In the genomic region with DNA sequence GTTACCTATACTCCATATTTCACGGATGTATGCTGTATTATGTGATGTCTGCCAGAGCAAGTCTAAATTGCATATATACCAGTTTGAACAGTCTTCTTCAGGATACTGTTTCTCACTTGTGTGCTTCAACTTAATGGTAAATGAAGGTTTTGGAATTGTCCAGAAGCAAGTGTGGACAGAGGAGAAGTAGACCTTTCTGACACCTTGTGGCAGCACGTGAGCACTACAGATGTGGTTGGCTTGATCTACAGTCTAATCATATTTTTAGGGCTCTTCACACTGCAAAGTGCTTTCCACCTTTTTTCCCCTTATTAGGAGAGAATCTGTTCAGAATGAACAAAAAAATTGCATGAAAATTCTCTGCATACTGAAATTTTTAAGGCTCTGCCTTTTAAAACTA, we compare ENCODE assay signal across 8 cellular contexts. TPM values are rescaled to one million over a fixed set of nuclear protein-coding genes. Genes with fewer than 3 reads are reported as not detected.
DNase-seq lines count a peak whose midpoint lies in the region; ATAC-seq lines count a peak whose summit lies in the region.

No MANE protein-coding gene starts in this region.

- H3K27ac ChIP-seq in epithelial cell of prostate, result peak overlapping the region; percentile 6

- H3K9me3 Mint-ChIP-seq in naive thymus-derived CD8-positive, alpha-beta T cell, result no peaks in the 10 kb centered on the region

- ATAC-seq in GM21367 (IDR thresholded peaks at IDR 0.05; ENCODE audit: unreplicated experiment) (peak; percentile 57), GM21576 (IDR thresholded peaks at IDR 0.05; ENCODE audit: unreplicated experiment) (no peak), HG02981 (IDR thresholded peaks at IDR 0.05; ENCODE audit: unreplicated experiment) (no peak)
- ATAC-seq in naive thymus-derived CD8-positive, alpha-beta T cell, result peak; percentile 84 to 85

- no peaks in the 10 kb centered on the region for H3K27me3 Mint-ChIP-seq in naive thymus-derived CD8-positive, alpha-beta T cell

- POLR2A ChIA-PET in naive thymus-derived CD8-positive, alpha-beta T cell (lab: Charles Lee), result interaction anchor here (0.6 to 2.7 kb wide), 4 partner anchors 11 to 157 kb away, joined by 3 to 17 read pairs (median 5); partner anchors contain the start of gene MORC3

- H3K4me3 Mint-ChIP-seq in naive thymus-derived CD8-positive, alpha-beta T cell, result peak overlapping the region in 5 of 10 donors; percentile 3 to 42 (median 26)

- H3K4me1 Mint-ChIP-seq in naive thymus-derived CD8-positive, alpha-beta T cell, result peaks cover 19 to 70% (median 60%) of the 10 kb centered on the region in 4 donors

- H3K36me3 Mint-ChIP-seq in naive thymus-derived CD8-positive, alpha-beta T cell, result peaks cover 0 to 55% (median 1%) of the 10 kb centered on the region in 3 donors

- DNase-seq in CD1c-positive myeloid dendritic cell (ENCODE audit: extremely low spot score) (peak; percentile 58), NCI-H2227 (lab: John Stamatoyannopoulos, UW; ENCODE audit: unreplicated experiment) (peak; percentile 37), epithelial cell of prostate (ENCODE audit: low read depth, low spot score) (no peak)
- peak; percentile 62 for DNase-seq in activated CD4-positive, alpha-beta T cell treated with anti-CD3 and anti-CD28 coated beads for 48 hours
- peak in 9 of 10 donors; percentile 16 to 70 (median 48) for DNase-seq in naive thymus-derived CD8-positive, alpha-beta T cell

- H3K27ac Mint-ChIP-seq in naive thymus-derived CD8-positive, alpha-beta T cell, result peak overlapping the region; percentile 2 to 91 (median 84)

RNA-seq across cellular contexts. Expression of gene MORC3, which starts 10.9 kb away (rescaled TPM):
- total RNA-seq in naive thymus-derived CD8-positive, alpha-beta T cell, result 10 to 100 TPM; 80.7 to 93.6 TPM
- polyA plus RNA-seq in naive thymus-derived CD8-positive, alpha-beta T cell, result 10 to 100 TPM; 21.6 to 30.3 (median 27.7) TPM

RNA-seq across cellular contexts. Expression of gene CHAF1B, which starts 54.3 kb away (rescaled TPM):
- total RNA-seq in naive thymus-derived CD8-positive, alpha-beta T cell, result 1 to 10 TPM; 1.8 to 2.6 TPM
- polyA plus RNA-seq in naive thymus-derived CD8-positive, alpha-beta T cell, result 1 to 10 TPM in 1 of 3 donors, under 1 TPM in 2; 0.65 to 1.1 (median 0.74) TPM

Comparison
In these comparisons a context has a peak if more than half of its experiments do, and no peak if none do; other contexts are left out.
1. ATAC-seq: peak in GM21367 (single experiment) and naive thymus-derived CD8-positive, alpha-beta T cell (2 of 2); none in GM21576 (single experiment) and HG02981 (single experiment).